1 cellular context compared by ENCODE assay signal in the genomic region with DNA sequence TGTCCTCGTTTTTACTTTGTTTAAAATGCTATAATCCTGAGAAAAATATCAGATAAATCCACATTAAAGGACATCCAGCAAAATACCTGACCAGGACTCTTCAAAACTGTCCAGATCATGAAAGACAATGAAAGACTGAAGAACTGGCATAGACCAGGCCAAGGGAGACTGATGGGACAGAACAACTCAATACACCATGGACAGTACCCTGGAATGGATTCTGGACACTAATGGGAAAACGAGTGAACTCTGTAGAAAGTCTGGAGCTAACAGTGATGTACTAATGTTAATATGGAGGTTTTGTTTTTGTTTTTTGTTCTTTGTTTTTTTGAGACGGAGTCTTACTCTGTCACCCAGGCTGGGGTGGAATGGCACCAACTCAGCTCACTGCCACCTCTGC.
TF ChIP-seq lines count a peak whose summit lies in the region.

No MANE protein-coding gene starts in this region.

TF ChIP-seq in K562, 482 proteins besides CTCF, POLR2A, EP300 and RAD21 (continued from another document):
- TF ChIP-seq, protein P1, sequence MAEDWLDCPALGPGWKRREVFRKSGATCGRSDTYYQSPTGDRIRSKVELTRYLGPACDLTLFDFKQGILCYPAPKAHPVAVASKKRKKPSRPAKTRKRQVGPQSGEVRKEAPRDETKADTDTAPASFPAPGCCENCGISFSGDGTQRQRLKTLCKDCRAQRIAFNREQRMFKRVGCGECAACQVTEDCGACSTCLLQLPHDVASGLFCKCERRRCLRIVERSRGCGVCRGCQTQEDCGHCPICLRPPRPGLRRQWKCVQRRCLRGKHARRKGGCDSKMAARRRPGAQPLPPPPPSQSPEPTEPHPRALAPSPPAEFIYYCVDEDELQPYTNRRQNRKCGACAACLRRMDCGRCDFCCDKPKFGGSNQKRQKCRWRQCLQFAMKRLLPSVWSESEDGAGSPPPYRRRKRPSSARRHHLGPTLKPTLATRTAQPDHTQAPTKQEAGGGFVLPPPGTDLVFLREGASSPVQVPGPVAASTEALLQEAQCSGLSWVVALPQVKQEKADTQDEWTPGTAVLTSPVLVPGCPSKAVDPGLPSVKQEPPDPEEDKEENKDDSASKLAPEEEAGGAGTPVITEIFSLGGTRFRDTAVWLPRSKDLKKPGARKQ (CRISPR knock-in tag; IDR thresholded peaks at IDR 0.05): no peak
- TF ChIP-seq, protein P2, sequence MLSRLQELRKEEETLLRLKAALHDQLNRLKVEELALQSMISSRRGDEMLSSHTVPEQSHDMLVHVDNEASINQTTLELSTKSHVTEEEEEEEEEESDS (CRISPR knock-in tag; IDR thresholded peaks at IDR 0.05): no peak
- TF ChIP-seq HDAC2 (IDR thresholded peaks at IDR 0.05): no peak
